Comparison of ENCODE assay signal across 8 cellular contexts in the genomic region with DNA sequence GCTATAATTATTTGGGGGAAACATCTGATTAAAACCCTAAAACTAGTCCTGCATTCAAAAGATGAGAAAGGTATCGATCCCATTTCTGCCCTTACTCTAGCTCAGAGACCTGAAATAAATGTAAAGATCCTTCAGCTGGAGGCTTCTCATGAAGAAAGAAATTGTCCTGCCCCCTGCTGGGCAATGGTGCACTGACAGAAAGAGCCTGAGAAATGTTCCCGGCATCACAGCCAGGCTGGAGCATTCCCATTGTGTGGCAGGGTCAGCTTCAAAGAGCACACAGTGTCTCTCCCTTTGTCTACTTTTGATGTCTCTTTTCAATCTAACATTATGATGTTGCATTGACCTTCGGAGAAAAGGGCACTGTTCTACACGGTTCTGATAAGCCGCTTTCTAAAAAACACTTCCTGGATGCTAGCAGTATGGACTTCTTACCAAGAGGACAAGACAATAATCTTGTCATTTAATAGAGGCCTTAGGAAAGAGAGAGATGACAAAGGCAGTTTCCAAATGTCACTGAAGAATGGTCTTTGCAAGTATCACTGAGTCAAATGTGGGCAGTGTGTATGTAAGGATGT.
DNase-seq lines count a peak whose midpoint lies in the region; ATAC-seq, FAIRE-seq and TF ChIP-seq lines count a peak whose summit lies in the region.

No MANE protein-coding gene starts in this region.

- H3T11ph ChIP-seq in H9 (ENCODE audit: low read length): no peak overlapping the region

- H4K20me1 ChIP-seq in H9 (ENCODE audit: control insufficient read depth, insufficient read depth, insufficient read length): no peaks in the 10 kb centered on the region

- H3K4me3 ChIP-seq in pancreas: no peak overlapping the region

- H3K27ac ChIP-seq in H9 (ENCODE audit: insufficient read length, low read depth, low read length) (no peak overlapping the region), foreskin keratinocyte (no peak overlapping the region), pancreas (no peak overlapping the region)

- no peak overlapping the region for H2AFZ ChIP-seq in H9 (ENCODE audit: low read length)

- no peak overlapping the region for H3K4ac ChIP-seq in H9 (ENCODE audit: low read depth, low read length)

- no peak overlapping the region for H3K23ac ChIP-seq in H9 (ENCODE audit: insufficient read length, low read depth, low read length)

- no peaks in the 10 kb centered on the region for H3K79me1 ChIP-seq in H9 (ENCODE audit: insufficient read depth, low read depth, low read length, poor library complexity, severe bottlenecking)

- H2BK5ac ChIP-seq in H9 (ENCODE audit: insufficient read length, low read length): no peak overlapping the region

- no peak overlapping the region for H4K5ac ChIP-seq in H9 (ENCODE audit: insufficient read length, low read depth, low read length)

- intact Hi-C loops in pancreas (cut with DNase I): no loop called here

- DNase-seq in Daoy (ENCODE audit: low read depth): peak; percentile 19
- DNase-seq in H9: peak; percentile 65
- DNase-seq in SK-MEL-5 (ENCODE audit: low read depth, low spot score): peak; percentile 61
- no peak for DNase-seq in foreskin keratinocyte
- peak in 5 of 6 donors; percentile 8 to 69 (median 26) for DNase-seq in pancreas
- DNase-seq in germinal center (ENCODE audit: low spot score): no peak
- DNase-seq in stimulated activated CD4-positive, alpha-beta T cell treated with anti-CD3 and anti-CD28 coated beads, Interleukin-4, amount 100 ng/mL, for 1 hour: no peak
- no peak for DNase-seq in T-helper 2 cell treated with Interferon-gamma antibody and Interleukin-4, amounts not matched to agents 5 μg/mL and 100 μg/mL, for 36 hours (ENCODE audit: low spot score)

- no peak overlapping the region for H3K9ac ChIP-seq in H9 (ENCODE audit: extremely low read depth, insufficient read length, low read length)

- TF ChIP-seq CTCF in H9 (conservative IDR thresholded peaks at IDR 0.05): peak; percentile 78
- TF ChIP-seq CTCF in foreskin keratinocyte (conservative IDR thresholded peaks at IDR 0.05): peak; percentile 71
- TF ChIP-seq CTCF in pancreas (IDR thresholded peaks at IDR 0.05): peak; percentile 37 to 69 (median 54)

- H3K14ac ChIP-seq in H9 (ENCODE audit: insufficient read depth, low read length): no peak overlapping the region

- H3K18ac ChIP-seq in H9 (ENCODE audit: insufficient read length, low read depth, low read length): no peak overlapping the region

- H2BK120ac ChIP-seq in H9 (ENCODE audit: low read depth, low read length, poor library complexity, severe bottlenecking): no peak overlapping the region

- peak overlapping the region in 2 of 3 experiments; percentile 37 to 55; a peak in 3 of 7 replicates for H3K27ac Mint-ChIP-seq in H9
- no peak overlapping the region for H3K27ac Mint-ChIP-seq in T-helper 2 cell treated with Interferon-gamma antibody and Interleukin-4, amounts not matched to agents 5 μg/mL and 100 μg/mL, for 36 hours

- H3K4me2 ChIP-seq in H9 (ENCODE audit: insufficient read depth, insufficient read length, low read length): no peak overlapping the region

- H3K23me2 ChIP-seq in H9 (ENCODE audit: insufficient read length, low read depth, low read length, poor library complexity, severe bottlenecking): no peaks in the 10 kb centered on the region

- peaks cover 40 to 50% of the 10 kb centered on the region in 2 experiments for H3K4me1 Mint-ChIP-seq in H9
- no peaks in the 10 kb centered on the region for H3K4me1 Mint-ChIP-seq in T-helper 2 cell treated with Interferon-gamma antibody and Interleukin-4, amounts not matched to agents 5 μg/mL and 100 μg/mL, for 36 hours (ENCODE audit: low read depth)

- peaks cover 0 to 1% (median 0%) of the 10 kb centered on the region in 3 experiments; a peak in 1 of 7 replicates for H3K36me3 Mint-ChIP-seq in H9 (ENCODE audit: insufficient read depth in 1 of 3, low read depth in 3 of 3)
- no peaks in the 10 kb centered on the region for H3K36me3 Mint-ChIP-seq in T-helper 2 cell treated with Interferon-gamma antibody and Interleukin-4, amounts not matched to agents 5 μg/mL and 100 μg/mL, for 36 hours (ENCODE audit: low read depth)

- H2BK12ac ChIP-seq in H9 (ENCODE audit: insufficient read length, low read depth, low read length): no peak overlapping the region

- H3K4me1 ChIP-seq in H9 (ENCODE audit: insufficient read depth, low read length) (peaks cover 11% of the 10 kb centered on the region; the same call in 1 of the 2 replicates), foreskin keratinocyte (no peaks in the 10 kb centered on the region), pancreas (no peaks in the 10 kb centered on the region)

- H2BK20ac ChIP-seq in H9 (ENCODE audit: low read depth, low read length, poor library complexity, severe bottlenecking): no peak overlapping the region

- H4K91ac ChIP-seq in H9 (ENCODE audit: insufficient read length, low read depth, low read length): no peak overlapping the region

- ATAC-seq in foreskin keratinocyte: peak; percentile 72
- ATAC-seq in pancreas: peak; percentile 50 to 86 (median 76)

- H3K27me3 Mint-ChIP-seq in H9 (ENCODE audit: low read depth): no peaks in the 10 kb centered on the region
- H3K27me3 Mint-ChIP-seq in T-helper 2 cell treated with Interferon-gamma antibody and Interleukin-4, amounts not matched to agents 5 μg/mL and 100 μg/mL, for 36 hours (ENCODE audit: low read depth): no peaks in the 10 kb centered on the region

- H3K4me3 Mint-ChIP-seq in H9: no peak overlapping the region
- no peak overlapping the region for H3K4me3 Mint-ChIP-seq in T-helper 2 cell treated with Interferon-gamma antibody and Interleukin-4, amounts not matched to agents 5 μg/mL and 100 μg/mL, for 36 hours

- H3K27me3 ChIP-seq in H9 (ENCODE audit: insufficient read depth, low read length) (no peaks in the 10 kb centered on the region), foreskin keratinocyte (no peaks in the 10 kb centered on the region), pancreas (no peaks in the 10 kb centered on the region)

- H3K79me2 ChIP-seq in H9 (ENCODE audit: insufficient read depth, low read length): peaks cover 2% of the 10 kb centered on the region; the same call in 1 of the 2 replicates

- H3K36me3 ChIP-seq in pancreas: no peaks in the 10 kb centered on the region

- no peak overlapping the region for H2BK15ac ChIP-seq in H9 (ENCODE audit: low read depth, low read length)

- no peaks in the 10 kb centered on the region for H3K9me3 ChIP-seq in H9 (ENCODE audit: control insufficient read depth, low read depth, low read length)
- H3K9me3 ChIP-seq in pancreas: no peaks in the 10 kb centered on the region

- FAIRE-seq in pancreas (lab: Jason Lieb, UNC): no peak

- no peaks in the 10 kb centered on the region for H3K9me3 Mint-ChIP-seq in H9
- H3K9me3 Mint-ChIP-seq in T-helper 2 cell treated with Interferon-gamma antibody and Interleukin-4, amounts not matched to agents 5 μg/mL and 100 μg/mL, for 36 hours: no peaks in the 10 kb centered on the region

- no peak overlapping the region for H2AK5ac ChIP-seq in H9 (ENCODE audit: insufficient read length, low read length)

- WGBS in H9 (ENCODE audit: extremely low coverage, insufficient read length, low lambda C conversion rate): no CpG with 5 or more reads among the region's 5 CpGs
- WGBS in pancreas, 2 donors: 39 to 50% methylated on average over 5 of the region's 5 CpGs

- H4K8ac ChIP-seq in H9 (replicated peaks; ENCODE audit: insufficient read length, low read depth, low read length): no peak overlapping the region

- in situ Hi-C loops in SK-MEL-5 (cut with HindIII; ENCODE audit: low pct_unique_long_range_greater_than_20kb, low sequenced_read_pairs): no loop called here

- H3K56ac ChIP-seq in H9 (ENCODE audit: insufficient read length, low read depth, low read length): no peak overlapping the region

Comparison
In these comparisons a context has a peak if more than half of its experiments do, and no peak if none do; other contexts are left out.
1. DNase-seq: peak in Daoy (single experiment), H9 (single experiment), SK-MEL-5 (single experiment) and pancreas (5 of 6); none in foreskin keratinocyte (0 of 2), germinal center (single experiment), stimulated activated CD4-positive, alpha-beta T cell treated with anti-CD3 and anti-CD28 coated beads, Interleukin-4, amount 100 ng/mL, for 1 hour (single experiment) and T-helper 2 cell treated with Interferon-gamma antibody and Interleukin-4, amounts not matched to agents 5 μg/mL and 100 μg/mL, for 36 hours (single experiment).
2. Peak in every context shown above with its lines, with median percentiles within 50 percentile points of each other: CTCF ChIP-seq.